Comparison of ENCODE assay signal across 8 cellular contexts in the genomic region with DNA sequence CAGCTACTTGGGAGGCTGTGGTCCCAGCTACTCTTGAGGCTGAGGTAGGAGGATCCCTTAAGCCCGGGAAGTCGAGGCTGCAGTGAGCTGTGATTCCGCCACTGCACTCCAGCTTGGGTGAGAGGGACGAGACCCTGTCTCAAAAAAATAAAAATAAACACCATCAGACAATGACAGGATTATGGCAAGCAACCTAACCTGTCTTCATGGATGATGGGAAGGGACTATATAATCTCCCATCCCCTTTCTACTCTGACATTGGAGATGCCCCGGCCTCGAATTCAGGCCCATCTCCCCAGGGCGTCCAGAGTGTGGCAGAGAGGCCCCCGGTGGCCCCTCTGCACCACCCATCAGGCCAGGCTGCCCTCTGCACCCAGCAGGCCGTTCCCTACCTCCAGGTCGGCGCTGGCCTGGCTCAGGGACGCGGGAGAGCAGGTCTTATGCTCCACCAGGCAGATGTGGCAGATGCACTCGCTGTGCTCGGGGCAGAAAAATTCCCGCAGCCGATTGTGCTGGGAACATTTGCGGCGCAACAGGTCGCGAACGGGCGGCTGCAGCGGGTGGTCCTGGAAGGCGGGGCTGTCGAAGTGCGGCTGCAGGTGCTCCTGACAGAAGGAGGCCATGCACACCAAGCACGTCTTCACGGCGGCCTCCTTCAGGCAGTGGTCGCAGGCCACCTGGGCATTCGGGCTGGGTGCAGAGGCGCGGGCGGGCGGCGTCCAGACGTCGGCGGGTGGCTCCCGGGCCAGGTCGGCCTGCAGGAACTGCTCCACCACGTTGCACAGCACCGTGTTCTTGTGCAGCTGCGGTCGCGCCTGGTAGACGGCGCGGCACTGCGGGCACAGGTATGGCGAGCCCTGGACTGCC. TPM values are rescaled to one million over a fixed set of nuclear protein-coding genes. Genes with fewer than 3 reads are reported as not detected.
DNase-seq lines count a peak whose midpoint lies in the region; ATAC-seq and TF ChIP-seq lines count a peak whose summit lies in the region.

No MANE protein-coding gene starts in this region.

- H3K4me3 ChIP-seq in Peyer's patch = peak overlapping the region; percentile 63 to 84 (median 76)
- H3K4me3 ChIP-seq in effector memory CD4-positive, alpha-beta T cell (ENCODE audit: insufficient read depth, low read depth, low read length, poor library complexity, severe bottlenecking) = peak overlapping the region; percentile 94
- H3K4me3 ChIP-seq in mononuclear cell (ENCODE audit: low read length) = peak overlapping the region; percentile 87

- H3K4me1 ChIP-seq in Peyer's patch (peaks cover 0 to 52% (median 22%) of the 10 kb centered on the region in 4 donors), mononuclear cell (ENCODE audit: insufficient read depth, low read length) (peaks cover 73% of the 10 kb centered on the region)
- H3K4me1 ChIP-seq in effector memory CD4-positive, alpha-beta T cell (ENCODE audit: control insufficient read depth, insufficient read depth, low read length, poor library complexity, severe bottlenecking) = peaks cover 24% of the 10 kb centered on the region

- peak in 1 of 3 donors; percentile 55 for DNase-seq in Peyer's patch
- DNase-seq in effector memory CD4-positive, alpha-beta T cell = no peak
- DNase-seq in effector CD4-positive, alpha-beta T cell = no peak
- no peak for DNase-seq in NCI-H2196 treated with DMSO at 0.1 percent for 48 hours (lab: John Stamatoyannopoulos, UW; ENCODE audit: unreplicated experiment)

- no peaks in the 10 kb centered on the region for H3K36me3 ChIP-seq in Peyer's patch
- peaks cover 4% of the 10 kb centered on the region for H3K36me3 ChIP-seq in effector memory CD4-positive, alpha-beta T cell (ENCODE audit: control insufficient read depth, insufficient read depth, low read length)

- peak; percentile 37 for ATAC-seq in GM19023 (IDR thresholded peaks at IDR 0.05; ENCODE audit: unreplicated experiment)
- peak; percentile 32 for ATAC-seq in HG03135 (IDR thresholded peaks at IDR 0.05; ENCODE audit: unreplicated experiment)

- TF ChIP-seq CTCF in C4-2B (conservative IDR thresholded peaks at IDR 0.05) = no peak
- no peak for TF ChIP-seq CTCF in Peyer's patch (IDR thresholded peaks at IDR 0.05)

- no peak for TF ChIP-seq POLR2A in Peyer's patch (IDR thresholded peaks at IDR 0.05)

- H3K27me3 ChIP-seq in Peyer's patch = no peaks in the 10 kb centered on the region
- H3K27me3 ChIP-seq in effector memory CD4-positive, alpha-beta T cell (replicated peaks; ENCODE audit: control insufficient read depth, insufficient read depth, low read length, poor library complexity, severe bottlenecking) = no peaks in the 10 kb centered on the region
- H3K27me3 ChIP-seq in mononuclear cell (ENCODE audit: insufficient read depth, low read length) = no peaks in the 10 kb centered on the region

- H3K9me3 ChIP-seq in Peyer's patch = no peaks in the 10 kb centered on the region
- H3K9me3 ChIP-seq in effector memory CD4-positive, alpha-beta T cell (ENCODE audit: control insufficient read depth, low read length) = no peaks in the 10 kb centered on the region
- H3K9me3 ChIP-seq in mononuclear cell (ENCODE audit: low read depth, low read length) = no peaks in the 10 kb centered on the region

- H3K27ac ChIP-seq in C4-2B (peak overlapping the region; percentile 77), Peyer's patch (peak overlapping the region; percentile 82 to 96 (median 92))
- H3K27ac ChIP-seq in effector memory CD4-positive, alpha-beta T cell (ENCODE audit: insufficient read depth, low read length, poor library complexity, severe bottlenecking) = peak overlapping the region; percentile 76

RNA-seq across cellular contexts. Expression of gene TRIM25, which starts 0.6 kb away (rescaled TPM):
- total RNA-seq in Peyer's patch = 100 to 1,000 TPM in 3 of 4 donors, 10 to 100 TPM in 1; 87.0 to 344 (median 119) TPM
- 33.4 TPM for total RNA-seq in mononuclear cell

RNA-seq across cellular contexts. Expression of gene COIL, which starts 47.6 kb away (rescaled TPM):
- total RNA-seq in Peyer's patch = 10 to 100 TPM in 3 of 4 donors, 1 to 10 TPM in 1; 8.6 to 20.6 (median 12.5) TPM
- 26.6 TPM for total RNA-seq in mononuclear cell
